Comparison of ENCODE assay signal across 8 cellular contexts in genomic region chr17:4442582-4442981, GRCh38. TPM values are rescaled to one million over a fixed set of nuclear protein-coding genes. Genes with fewer than 3 reads are reported as not detected.
"Had no signal": no experiment of that assay in that cellular context is flagged by ENCODE, and none has a peak within 500 bp of the region (broad histone marks: within the 10 kb centered on the region; RNA-seq: fewer than 3 reads in every experiment).

No MANE protein-coding gene starts in this region.

- H3K4me1 Mint-ChIP-seq: GM23338, H9, IgD-negative memory B cell had no signal

- H3K4me3 ChIP-seq: GM23338 had no signal

- H3K4me2 ChIP-seq: GM23338 had no signal

- DNase-seq: H9, HCEC 1CT, KG1 had no signal

- ATAC-seq: GM23338 had no signal

- H3K27me3 Mint-ChIP-seq: IgD-negative memory B cell had no signal

- H2AFZ ChIP-seq: GM23338 had no signal

- H3K36me3 Mint-ChIP-seq: IgD-negative memory B cell had no signal

- H3K9me3 Mint-ChIP-seq: GM23338, H9 had no signal

- H3K4me3 Mint-ChIP-seq: GM23338, H9, IgD-negative memory B cell had no signal

- H3K27ac Mint-ChIP-seq: GM23338, H9 had no signal

- FAIRE-seq: H1, H54, HTR-8/SVneo had no signal

RNA-seq across cellular contexts. Expression of gene SPNS3, which starts 8.8 kb away (rescaled TPM):
- total RNA-seq: GM23338, H1, H9 had no signal
- polyA plus RNA-seq: GM23338, H1 had no signal

RNA-seq across cellular contexts. Expression of gene SPNS2, which starts 56.1 kb away (rescaled TPM):
- polyA plus RNA-seq: IgD-negative memory B cell had no signal
